12 cellular contexts compared by ENCODE assay signal in the genomic region with DNA sequence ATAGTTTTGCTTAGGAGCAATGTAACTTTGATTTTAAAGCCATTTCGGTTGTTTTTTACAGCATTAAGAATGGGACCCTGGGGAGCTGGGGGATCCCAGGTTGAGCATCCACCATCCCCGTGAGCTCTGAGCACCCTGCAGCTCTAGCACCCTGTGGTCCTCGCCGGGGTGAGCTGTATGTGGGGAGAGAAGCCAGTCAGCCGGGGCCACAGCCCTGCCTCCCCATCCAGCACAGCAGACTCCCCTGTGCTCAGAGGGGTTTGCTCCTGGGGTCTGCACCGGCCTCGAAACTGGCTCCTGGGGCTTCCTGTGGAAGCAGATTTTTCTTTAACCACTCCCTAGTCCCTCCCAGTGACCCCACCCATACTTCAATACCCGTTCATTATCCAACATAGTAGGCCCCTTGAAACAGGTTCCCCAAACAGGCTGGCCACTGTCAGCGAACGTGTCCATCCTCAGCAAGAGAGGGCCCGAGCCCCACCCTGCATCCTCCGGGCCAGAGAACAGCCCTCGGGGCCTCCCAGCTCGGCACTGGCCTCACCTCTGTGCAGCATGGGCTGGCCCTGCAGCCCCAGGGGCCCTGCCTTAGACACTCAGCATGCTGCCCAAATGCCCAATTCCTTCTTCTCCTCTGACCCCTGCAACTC. TPM values are rescaled to one million over a fixed set of nuclear protein-coding genes. Genes with fewer than 3 reads are reported as not detected.
DNase-seq lines count a peak whose midpoint lies in the region; ATAC-seq, FAIRE-seq and TF ChIP-seq lines count a peak whose summit lies in the region.
"Had no signal": no experiment of that assay in that cellular context is flagged by ENCODE, and none has a peak within 500 bp of the region (broad histone marks: within the 10 kb centered on the region; RNA-seq: fewer than 3 reads in every experiment).

No MANE protein-coding gene starts in this region.

- peak overlapping the region; percentile 98 for H3K9ac ChIP-seq in adipocyte (ENCODE audit: low read length)
- H3K9ac ChIP-seq in neural progenitor cell = no peak overlapping the region

- H3K4me1 Mint-ChIP-seq in neural progenitor cell = peaks cover 11% of the 10 kb centered on the region
- H3K4me1 Mint-ChIP-seq: activated B cell treated with CpG ODN at 0.5 μM for 24 hours had no signal

- intact Hi-C loops in Right ventricle myocardium superior (cut with DNase I) = loop anchor here (5.0 to 10.0 kb wide), 2 partner anchors 255 to 288 kb away; no protein-coding TSS in a partner anchor

- no peaks in the 10 kb centered on the region for H3K9me3 ChIP-seq in adipocyte (ENCODE audit: control insufficient read depth, low read length)
- H3K9me3 ChIP-seq in neural progenitor cell (ENCODE audit: low read depth) = no peaks in the 10 kb centered on the region
- H3K9me3 ChIP-seq in upper lobe of left lung = no peaks in the 10 kb centered on the region

- DNase-seq in adipocyte (ENCODE audit: low read depth) = peak; percentile 66
- DNase-seq in Right ventricle myocardium superior = no peak
- DNase-seq in neural progenitor cell (ENCODE audit: low spot score) = no peak
- peak in 1 of 2 donors; percentile 73 for DNase-seq in upper lobe of left lung
- no peak for DNase-seq in HTR-8/SVneo (ENCODE audit: insufficient read length, low spot score)
- DNase-seq in amygdala (lab: John Stamatoyannopoulos, UW) = no peak
- DNase-seq: activated B cell treated with CpG ODN at 0.5 μM for 24 hours, NCI-H526, SHP77 treated with DMSO at 0.1 percent for 48 hours had no signal

- no peak for TF ChIP-seq EP300 in upper lobe of left lung (IDR thresholded peaks at IDR 0.05)

- H3K36me3 Mint-ChIP-seq in neural progenitor cell = no peaks in the 10 kb centered on the region

- no peaks in the 10 kb centered on the region for H4K20me1 ChIP-seq in neural progenitor cell (ENCODE audit: low read depth)

- FAIRE-seq in HTR-8/SVneo (lab: Jason Lieb, UNC) = no peak
- FAIRE-seq: GM12892 had no signal

- H3K27ac Mint-ChIP-seq in neural progenitor cell = peak overlapping the region; percentile 75
- H3K27ac Mint-ChIP-seq: activated B cell treated with CpG ODN at 0.5 μM for 24 hours had no signal

- H3K4me1 ChIP-seq in adipocyte (ENCODE audit: control insufficient read depth, insufficient read depth, low read length) (peaks cover 42% of the 10 kb centered on the region), neural progenitor cell (peaks cover 6% of the 10 kb centered on the region), upper lobe of left lung (no peaks in the 10 kb centered on the region)

- H3K27ac ChIP-seq in neural progenitor cell (no peak overlapping the region), upper lobe of left lung (peak overlapping the region; percentile 49 to 83 (median 80))

- peaks cover 2% of the 10 kb centered on the region for H3K9me3 Mint-ChIP-seq in neural progenitor cell
- H3K9me3 Mint-ChIP-seq: activated B cell treated with CpG ODN at 0.5 μM for 24 hours had no signal

- H3K36me3 ChIP-seq in adipocyte (ENCODE audit: control insufficient read depth, insufficient read depth, low read length, severe bottlenecking) (no peaks in the 10 kb centered on the region), neural progenitor cell (no peaks in the 10 kb centered on the region), upper lobe of left lung (no peaks in the 10 kb centered on the region)

- peak overlapping the region; percentile 55 for H3K4me3 Mint-ChIP-seq in neural progenitor cell
- H3K4me3 Mint-ChIP-seq: activated B cell treated with CpG ODN at 0.5 μM for 24 hours had no signal

- TF ChIP-seq POLR2A in upper lobe of left lung (IDR thresholded peaks at IDR 0.05) = no peak

- H3K4me3 ChIP-seq in adipocyte (ENCODE audit: low read length) (peak overlapping the region; percentile 88), neural progenitor cell (no peak overlapping the region), upper lobe of left lung (peak overlapping the region in 3 of 4 donors; percentile 32 to 48 (median 46))

- H3K4me2 ChIP-seq in neural progenitor cell = no peak overlapping the region

- no peak for TF ChIP-seq CTCF in neural progenitor cell (IDR thresholded peaks at IDR 0.05)
- no peak for TF ChIP-seq CTCF in upper lobe of left lung (IDR thresholded peaks at IDR 0.05)

- H2AFZ ChIP-seq in neural progenitor cell (replicated peaks) = peak overlapping the region; percentile 32

- 76 to 81% methylated on average over 7 to 13 of the region's 14 CpGs for WGBS in upper lobe of left lung, 2 donors

- ATAC-seq in Right ventricle myocardium superior (ENCODE audit: poor library complexity) = peak; percentile 35
- ATAC-seq in upper lobe of left lung (ENCODE audit: low FRiP score in 2 of 2) = peak; percentile 23 to 25
- ATAC-seq in GM18517 (IDR thresholded peaks at IDR 0.05; ENCODE audit: unreplicated experiment) = no peak
- no peak for ATAC-seq in GM21447 (IDR thresholded peaks at IDR 0.05; ENCODE audit: unreplicated experiment)

- H3K27me3 ChIP-seq in adipocyte (replicated peaks; ENCODE audit: control insufficient read depth, insufficient read depth, low read length) (no peaks in the 10 kb centered on the region), neural progenitor cell (no peaks in the 10 kb centered on the region), upper lobe of left lung (no peaks in the 10 kb centered on the region)

- H3K27me3 Mint-ChIP-seq in neural progenitor cell (ENCODE audit: insufficient read depth, low read depth) = peaks cover 4% of the 10 kb centered on the region

- H3K79me2 ChIP-seq in neural progenitor cell (ENCODE audit: low read depth) = no peaks in the 10 kb centered on the region

- H3F3A ChIP-seq in neural progenitor cell (ENCODE audit: low read depth) = no peaks in the 10 kb centered on the region

RNA-seq across cellular contexts. Expression of a gene that starts 1.2 kb away (rescaled TPM):
- total RNA-seq in Right ventricle myocardium superior = 64.9 TPM
- 0.41 and 0.50 TPM in 2 replicates for total RNA-seq in neural progenitor cell (ENCODE audit: low replicate concordance)
- total RNA-seq in upper lobe of left lung = 100 to 1,000 TPM in 2 of 6 donors, 10 to 100 TPM in 4; 34.4 to 199 (median 71.9) TPM

Comparison
In these comparisons a context has a peak if more than half of its experiments do, and no peak if none do; other contexts are left out.
1. ATAC-seq: peak in Right ventricle myocardium superior (single experiment) and upper lobe of left lung (2 of 2); none in GM18517 (single experiment) and GM21447 (single experiment).
2. RNA of a gene that starts 1.2 kb away (total RNA-seq): 34.4 to 199 TPM in upper lobe of left lung and 64.9 TPM in Right ventricle myocardium superior (single experiment); 0.41 to 0.50 TPM in neural progenitor cell; every median in the first group is over 10 times any median in the second.